Comparison of ENCODE assay signal across 11 cellular contexts in genomic region chr16:22356930-22357634, GRCh38. TPM values are rescaled to one million over a fixed set of nuclear protein-coding genes. Genes with fewer than 3 reads are reported as not detected.
A peak's percentile ranks its signal among the peaks of the same experiment; 100 is the strongest.
DNase-seq lines count a peak whose midpoint lies in the region; ATAC-seq and TF ChIP-seq lines count a peak whose summit lies in the region.
"Had no signal": no experiment of that assay in that cellular context is flagged by ENCODE, and none has a peak within 500 bp of the region (broad histone marks: within the 10 kb centered on the region; RNA-seq: fewer than 3 reads in every experiment).

No MANE protein-coding gene starts in this region.

- DNase-seq in GM06990 (ENCODE audit: extremely low read depth, insufficient read length) (peak; percentile 20), NCI-H82 (lab: John Stamatoyannopoulos, UW) (peak; percentile 48), T1000 (lab: John Stamatoyannopoulos, UW) (no peak), dermis blood vessel endothelial cell (no peak), RKO (ENCODE audit: low spot score) (no peak), GOT3 (lab: John Stamatoyannopoulos, UW) (no peak)
- DNase-seq: heart left ventricle, NCI-H1930, pancreas had no signal

- H3K27ac ChIP-seq in layer of hippocampus (ENCODE audit: low read depth, low read length) = peak overlapping the region; percentile 46
- H3K27ac ChIP-seq: pancreas had no signal

- ATAC-seq in GM21515 (IDR thresholded peaks at IDR 0.05; ENCODE audit: unreplicated experiment) = peak; percentile 23
- ATAC-seq: heart left ventricle, pancreas had no signal

- no peak overlapping the region for H3K4me3 ChIP-seq in GM06990 (replicated peaks; ENCODE audit: low read depth, low read length)
- H3K4me3 ChIP-seq: heart left ventricle, pancreas had no signal

- peaks cover 2% of the 10 kb centered on the region for H3K36me3 ChIP-seq in GM06990 (ENCODE audit: control insufficient read depth, insufficient read depth, low read length)
- H3K36me3 ChIP-seq: pancreas had no signal

- H3K27me3 ChIP-seq in GM06990 (replicated peaks; ENCODE audit: control insufficient read depth, insufficient read depth, low read length) (no peaks in the 10 kb centered on the region), layer of hippocampus (ENCODE audit: control insufficient read depth, insufficient read depth, low read length) (no peaks in the 10 kb centered on the region)
- H3K27me3 ChIP-seq: heart left ventricle, pancreas had no signal

- no peak for TF ChIP-seq CTCF in GM06990 (IDR thresholded peaks at IDR 0.05; ENCODE audit: insufficient read depth, low read length, poor library complexity, severe bottlenecking)

RNA-seq across cellular contexts. Expression of gene CDR2, which starts 17.3 kb away (rescaled TPM):
- 39.0 and 42.0 TPM in 2 replicates for total RNA-seq in dermis blood vessel endothelial cell

RNA-seq across cellular contexts. Expression of gene POLR3E, which starts 59.9 kb away (rescaled TPM):
- 61.3 and 81.6 TPM in 2 replicates for total RNA-seq in dermis blood vessel endothelial cell

Comparison
In these comparisons a context has a peak if more than half of its experiments do, and no peak if none do; other contexts are left out.
1. DNase-seq: peak in GM06990 (single experiment) and NCI-H82 (single experiment); none in T1000 (single experiment), dermis blood vessel endothelial cell (single experiment), RKO (single experiment) and GOT3 (single experiment).